ENCODE assay signal across 20 cellular contexts in the genomic region with DNA sequence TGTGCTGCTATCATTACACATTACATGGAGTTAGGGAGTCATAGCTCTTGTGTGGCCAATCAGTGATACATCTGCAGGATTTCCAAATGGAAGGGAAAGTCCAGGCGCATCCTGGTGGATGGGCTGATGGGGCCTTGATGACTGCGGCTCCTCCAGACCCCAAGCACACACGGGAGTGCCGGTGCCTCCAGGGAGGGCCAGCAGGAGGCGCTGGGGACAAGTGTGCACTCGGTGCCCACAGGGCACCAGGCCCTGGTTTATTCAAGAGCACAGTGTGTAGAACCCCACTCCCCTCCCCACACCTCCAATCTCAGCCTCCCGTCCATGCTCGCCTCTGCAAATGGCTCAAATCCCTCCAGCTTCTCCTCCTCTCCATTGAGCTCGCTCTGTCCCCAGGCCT.
"Had no signal": no experiment of that assay in that cellular context is flagged by ENCODE, and none has a peak within 500 bp of the region (broad histone marks: within the 10 kb centered on the region; RNA-seq: fewer than 3 reads in every experiment).

No MANE protein-coding gene starts in this region.

- H3K27ac Mint-ChIP-seq: activated naive CD4-positive, alpha-beta T cell treated with anti-CD3 and anti-CD28 coated beads for 36 hours; mesothelial cell of epicardium; nephron; progenitor cell of endocrine pancreas had no signal

- H3K4me3 ChIP-seq: body of pancreas, dorsolateral prefrontal cortex, lower lobe of right lung, suprapubic skin, transverse colon had no signal

- H3K36me3 Mint-ChIP-seq: mesothelial cell of epicardium, T-cell had no signal

- H3K9me3 Mint-ChIP-seq: activated naive CD4-positive, alpha-beta T cell treated with anti-CD3 and anti-CD28 coated beads for 36 hours; activated T-cell treated with anti-CD3 and anti-CD28 coated beads, Interleukin-2, amount 50 U/mL, for 4 hours; T-cell had no signal

- H3K36me3 ChIP-seq: lower lobe of right lung, suprapubic skin, transverse colon had no signal

- H3K27me3 ChIP-seq: body of pancreas, suprapubic skin, transverse colon had no signal

- H3K4me1 Mint-ChIP-seq: mesothelial cell of epicardium, nephron had no signal

- H3K4me1 ChIP-seq: body of pancreas, lower lobe of right lung, suprapubic skin, transverse colon had no signal

- DNase-seq: activated CD4-positive, alpha-beta T cell treated with anti-CD3 and anti-CD28 coated beads, Interleukin-2, amount 50 U/mL, for 1 hour; activated CD8-positive, alpha-beta memory T cell treated with anti-CD3 and anti-CD28 coated beads, Interleukin-2, amount 50 U/mL, for 4 hours; activated naive CD4-positive, alpha-beta T cell treated with anti-CD3 and anti-CD28 coated beads for 36 hours; activated T-cell treated with anti-CD3 and anti-CD28 coated beads, Interleukin-2, amount 50 U/mL, for 4 hours; body of pancreas; dorsolateral prefrontal cortex; foreskin melanocyte; glutamatergic neuron; hippocampal formation; islet precursor cell; left colon; lower lobe of right lung; stimulated activated CD4-positive, alpha-beta T cell treated with anti-CD3 and anti-CD28 coated beads, Interleukin-2, amount 100 ng/mL, for 24 hours; stimulated activated naive CD8-positive, alpha-beta T cell treated with anti-CD3 and anti-CD28 coated beads, Interleukin-15, Interleukin-2, amounts not matched to agents 100 U/mL and 50 U/mL, for 24 hours; T-cell; transverse colon had no signal

- H3K27ac ChIP-seq: body of pancreas, dorsolateral prefrontal cortex, lower lobe of right lung, suprapubic skin, transverse colon had no signal

- H3K27me3 Mint-ChIP-seq: progenitor cell of endocrine pancreas, T-cell had no signal

- ATAC-seq: activated T-cell treated with anti-CD3 and anti-CD28 coated beads, Interleukin-2, amount 50 U/mL, for 4 hours; body of pancreas; left colon; lower lobe of right lung; stimulated activated naive CD8-positive, alpha-beta T cell treated with anti-CD3 and anti-CD28 coated beads, Interleukin-15, Interleukin-2, amounts not matched to agents 100 U/mL and 50 U/mL, for 24 hours had no signal

- H3K4me3 Mint-ChIP-seq: activated naive CD4-positive, alpha-beta T cell treated with anti-CD3 and anti-CD28 coated beads for 36 hours; activated T-cell treated with anti-CD3 and anti-CD28 coated beads, Interleukin-2, amount 50 U/mL, for 4 hours; mesothelial cell of epicardium; nephron had no signal

- H3K9me3 ChIP-seq: body of pancreas, lower lobe of right lung, suprapubic skin, transverse colon had no signal
